ENCODE assay signal across 8 cellular contexts in genomic region chr19:14433454-14434156, GRCh38. TPM values are rescaled to one million over a fixed set of nuclear protein-coding genes. Genes with fewer than 3 reads are reported as not detected.
DNase-seq lines count a peak whose midpoint lies in the region; ATAC-seq, FAIRE-seq and TF ChIP-seq lines count a peak whose summit lies in the region.

No MANE protein-coding gene starts in this region.

- ATAC-seq in GM21529 (IDR thresholded peaks at IDR 0.05; ENCODE audit: unreplicated experiment) (peak; percentile 35), GM19452 (IDR thresholded peaks at IDR 0.05; ENCODE audit: unreplicated experiment) (no peak), GM21390 (IDR thresholded peaks at IDR 0.05; ENCODE audit: unreplicated experiment) (no peak)
- ATAC-seq in naive thymus-derived CD4-positive, alpha-beta T cell = peak; percentile 66

- peak; percentile 18 for TF ChIP-seq POLR2A in endothelial cell of umbilical vein (IDR thresholded peaks at IDR 0.05; ENCODE audit: low read depth, low read length)
- TF ChIP-seq POLR2A in vagina (IDR thresholded peaks at IDR 0.05) = no peak

- H3K27ac Mint-ChIP-seq in activated CD4-positive, alpha-beta memory T cell treated with anti-CD3 and anti-CD28 coated beads for 36 hours = peak overlapping the region; percentile 50
- peak overlapping the region; percentile 73 to 97 (median 89) for H3K27ac Mint-ChIP-seq in naive thymus-derived CD4-positive, alpha-beta T cell

- no TSS peak for BruUV-seq in endothelial cell of umbilical vein (replicated peaks; lab: Mats Ljungman, UMichigan)

- H3K79me2 ChIP-seq in endothelial cell of umbilical vein (ENCODE audit: control insufficient read depth, insufficient read depth, low read length) = peaks cover 52% of the 10 kb centered on the region

- H3K4me1 ChIP-seq in endothelial cell of umbilical vein (ENCODE audit: control insufficient read depth, extremely low read depth, insufficient read depth, low read length) = peaks cover 30% of the 10 kb centered on the region
- peaks cover 22 to 28% of the 10 kb centered on the region in 2 donors for H3K4me1 ChIP-seq in naive thymus-derived CD4-positive, alpha-beta T cell (ENCODE audit: control insufficient read depth in 2 of 2, insufficient read depth in 2 of 2, low read length in 2 of 2)
- H3K4me1 ChIP-seq in vagina = peaks cover 40% of the 10 kb centered on the region

- no peak overlapping the region for H2AFZ ChIP-seq in endothelial cell of umbilical vein (ENCODE audit: low read depth, low read length)

- H3K9me1 ChIP-seq in endothelial cell of umbilical vein (replicated peaks; ENCODE audit: control insufficient read depth, extremely low read depth, insufficient read depth, low read length) = no peaks in the 10 kb centered on the region

- H3K4me1 Mint-ChIP-seq in activated CD4-positive, alpha-beta memory T cell treated with anti-CD3 and anti-CD28 coated beads for 36 hours (ENCODE audit: low read depth) = peaks cover 37% of the 10 kb centered on the region
- peaks cover 13 to 54% (median 40%) of the 10 kb centered on the region in 7 donors for H3K4me1 Mint-ChIP-seq in naive thymus-derived CD4-positive, alpha-beta T cell

- no peaks in the 10 kb centered on the region for H4K20me1 ChIP-seq in endothelial cell of umbilical vein (replicated peaks; ENCODE audit: control insufficient read depth, extremely low read depth, insufficient read depth, low read length)

- POLR2A ChIA-PET in activated CD4-positive, alpha-beta memory T cell treated with anti-CD3 and anti-CD28 coated beads for 36 hours (lab: Charles Lee) = interaction anchor here (0.9 to 1.6 kb wide), 2 partner anchors 7 to 14 kb away, joined by 3 to 4 read pairs; partner anchors contain the start of gene DDX39A
- POLR2A ChIA-PET in endothelial cell of umbilical vein (lab: Charles Lee) = no interaction called here
- POLR2A ChIA-PET in naive thymus-derived CD4-positive, alpha-beta T cell (lab: Charles Lee) = interaction anchor here (0.5 to 2.7 kb wide), 8 partner anchors 13 to 297 kb away, joined by 3 to 17 read pairs (median 3); partner anchors contain the start of gene DDX39A

- DNase-seq in NCI-H2029 (lab: John Stamatoyannopoulos, UW) = peak; percentile 85
- DNase-seq in activated CD4-positive, alpha-beta memory T cell treated with anti-CD3 and anti-CD28 coated beads for 36 hours = peak; percentile 57
- DNase-seq in endothelial cell of umbilical vein (ENCODE audit: low read depth, low spot score) = peak; percentile 18
- peak in 8 of 9 donors; percentile 39 to 74 (median 60) for DNase-seq in naive thymus-derived CD4-positive, alpha-beta T cell
- no peak for DNase-seq in vagina (ENCODE audit: extremely low spot score in 2 of 2)

- no peaks in the 10 kb centered on the region for H3K9me3 ChIP-seq in endothelial cell of umbilical vein (replicated peaks; ENCODE audit: control insufficient read depth, insufficient read depth, low read length)
- H3K9me3 ChIP-seq in naive thymus-derived CD4-positive, alpha-beta T cell (ENCODE audit: control insufficient read depth in 2 of 3, low read length in 3 of 3) = no peaks in the 10 kb centered on the region
- H3K9me3 ChIP-seq in vagina = no peaks in the 10 kb centered on the region

- H3K4me3 ChIP-seq in endothelial cell of umbilical vein (replicated peaks in 1 of 3; ENCODE audit: insufficient read depth in 1 of 3, low read depth in 1 of 3, low read length in 3 of 3) (peak overlapping the region; percentile 43 to 84 (median 79)), vagina (peak overlapping the region; percentile 85 to 96)
- H3K4me3 ChIP-seq in naive thymus-derived CD4-positive, alpha-beta T cell (ENCODE audit: low read length) = peak overlapping the region; percentile 67

- H3K36me3 ChIP-seq in endothelial cell of umbilical vein (ENCODE audit: control insufficient read depth in 2 of 2, extremely low read depth in 1 of 2, insufficient read depth in 2 of 2, low read length in 2 of 2) (no peaks in the 10 kb centered on the region), vagina (no peaks in the 10 kb centered on the region)
- H3K36me3 ChIP-seq in naive thymus-derived CD4-positive, alpha-beta T cell (ENCODE audit: control insufficient read depth in 2 of 3, insufficient read depth in 3 of 3, low read length in 3 of 3) = no peaks in the 10 kb centered on the region

- peak overlapping the region; percentile 89 for H3K4me2 ChIP-seq in endothelial cell of umbilical vein (ENCODE audit: insufficient read depth, low read length)

- no peaks in the 10 kb centered on the region for H3K27me3 Mint-ChIP-seq in activated CD4-positive, alpha-beta memory T cell treated with anti-CD3 and anti-CD28 coated beads for 36 hours
- H3K27me3 Mint-ChIP-seq in naive thymus-derived CD4-positive, alpha-beta T cell = peaks cover 0 to 14% (median 0%) of the 10 kb centered on the region in 5 donors

- CTCF ChIA-PET in activated CD4-positive, alpha-beta memory T cell treated with anti-CD3 and anti-CD28 coated beads for 36 hours (lab: Charles Lee) = interaction anchor here (1.0 to 2.5 kb wide), 5 partner anchors 8 to 39 kb away, joined by 3 to 29 read pairs (median 10); partner anchors contain the start of gene DDX39A
- CTCF ChIA-PET in endothelial cell of umbilical vein (lab: Charles Lee) = interaction anchor here (0.7 to 1.6 kb wide), 7 partner anchors 9 to 297 kb away, joined by 3 to 6 read pairs (median 3); partner anchors contain the start of gene ASF1B
- CTCF ChIA-PET in naive thymus-derived CD4-positive, alpha-beta T cell (lab: Charles Lee) = interaction anchor here (2.3 kb wide), 1 partner anchor 38 kb away, joined by 16 read pairs; no protein-coding TSS in a partner anchor

- dilution Hi-C loops in endothelial cell of umbilical vein (cut with MboI; ENCODE audit: extremely low pct_ligation_motif_present, low sequenced_read_pairs) = no loop called here

- peak overlapping the region; percentile 71 for H3K4me3 Mint-ChIP-seq in activated CD4-positive, alpha-beta memory T cell treated with anti-CD3 and anti-CD28 coated beads for 36 hours
- H3K4me3 Mint-ChIP-seq in naive thymus-derived CD4-positive, alpha-beta T cell = peak overlapping the region; percentile 61 to 84 (median 80)

- H3K36me3 Mint-ChIP-seq in activated CD4-positive, alpha-beta memory T cell treated with anti-CD3 and anti-CD28 coated beads for 36 hours = peaks cover 2% of the 10 kb centered on the region
- H3K36me3 Mint-ChIP-seq in naive thymus-derived CD4-positive, alpha-beta T cell = peaks cover 0 to 6% (median 0%) of the 10 kb centered on the region in 5 donors

- H3K9me3 Mint-ChIP-seq in activated CD4-positive, alpha-beta memory T cell treated with anti-CD3 and anti-CD28 coated beads for 36 hours = no peaks in the 10 kb centered on the region
- H3K9me3 Mint-ChIP-seq in naive thymus-derived CD4-positive, alpha-beta T cell = peaks cover 0 to 1% (median 0%) of the 10 kb centered on the region in 11 donors

- H3K27me3 ChIP-seq in endothelial cell of umbilical vein (ENCODE audit: control insufficient read depth in 2 of 2, insufficient read depth in 2 of 2, low read length in 2 of 2) = peaks cover 0 to 2% of the 10 kb centered on the region in 2 experiments
- H3K27me3 ChIP-seq in naive thymus-derived CD4-positive, alpha-beta T cell (ENCODE audit: control insufficient read depth in 2 of 2, insufficient read depth in 2 of 2, low read length in 2 of 2) = no peaks in the 10 kb centered on the region
- H3K27me3 ChIP-seq in vagina = no peaks in the 10 kb centered on the region

- TF ChIP-seq CTCF in endothelial cell of umbilical vein (IDR thresholded peaks at IDR 0.05; ENCODE audit: extremely low read depth in 1 of 2, insufficient read depth in 1 of 2, low read depth in 1 of 2, low read length in 2 of 2) (no peak), vagina (IDR thresholded peaks at IDR 0.05) (no peak)

- peak overlapping the region; percentile 78 for H3K27ac ChIP-seq in endothelial cell of umbilical vein (ENCODE audit: insufficient read depth, low read depth, low read length)
- H3K27ac ChIP-seq in naive thymus-derived CD4-positive, alpha-beta T cell (ENCODE audit: low read depth, low read length) = peak overlapping the region; percentile 88
- peak overlapping the region; percentile 91 for H3K27ac ChIP-seq in vagina

- intact Hi-C loops in activated CD4-positive, alpha-beta memory T cell treated with anti-CD3 and anti-CD28 coated beads for 36 hours (cut with micrococcal nuclease) = loop anchor here (2.0 kb wide), 2 partner anchors 15 to 39 kb away; partner anchors contain the start of gene DDX39A
- intact Hi-C loops in endothelial cell of umbilical vein (cut with micrococcal nuclease) (loop anchor here (1.0 kb wide), 2 partner anchors 27 to 39 kb away; no protein-coding TSS in a partner anchor), vagina (cut with DNase I) (no loop called here)
- intact Hi-C loops in naive thymus-derived CD4-positive, alpha-beta T cell (cut with micrococcal nuclease) = loop anchor here (2.0 to 5.0 kb wide), 5 partner anchors 53 to 454 kb away; partner anchors contain the start of genes NDUFB7 (in 1 of the 2) and OR7A17 (in 1 of the 2)

- FAIRE-seq in endothelial cell of umbilical vein (lab: Jason Lieb, UNC) = peak; percentile 59

- H3K9ac ChIP-seq in endothelial cell of umbilical vein (replicated peaks; ENCODE audit: extremely low read depth, insufficient read depth, low read length) = peak overlapping the region; percentile 61

RNA-seq across cellular contexts. Expression of gene PKN1, which starts 0.5 kb away (rescaled TPM):
- total RNA-seq in activated CD4-positive, alpha-beta memory T cell treated with anti-CD3 and anti-CD28 coated beads for 36 hours = 100 to 1,000 TPM; 188 to 207 TPM
- total RNA-seq in endothelial cell of umbilical vein (302 and 326 TPM in 2 replicates), vagina (72.7 TPM)
- 142 and 148 TPM in 2 replicates for polyA plus RNA-seq in endothelial cell of umbilical vein
- polyA plus RNA-seq in endothelial cell of umbilical vein (2011; cell fraction: cytosol; rRNA removed) = 163 and 180 TPM in 2 replicates
- 162 and 166 TPM in 2 replicates for polyA plus RNA-seq in endothelial cell of umbilical vein (2011; cell fraction: nucleus; rRNA removed)
- 155 and 170 TPM in 2 replicates for polyA plus RNA-seq in endothelial cell of umbilical vein (2012)
- 157 and 229 TPM in 2 replicates for polyA minus RNA-seq in endothelial cell of umbilical vein
- polyA minus RNA-seq in endothelial cell of umbilical vein (2011; cell fraction: cytosol; rRNA and poly(A)+ RNA removed) = 70.3 TPM
- 47.5 and 72.7 TPM in 2 replicates for polyA minus RNA-seq in endothelial cell of umbilical vein (2011; cell fraction: nucleus; rRNA and poly(A)+ RNA removed)
- total RNA-seq in naive thymus-derived CD4-positive, alpha-beta T cell = 100 to 1,000 TPM; 194 to 211 (median 206) TPM
- polyA plus RNA-seq in naive thymus-derived CD4-positive, alpha-beta T cell = 10 to 100 TPM; 47.2 to 88.2 TPM

RNA-seq across cellular contexts. Expression of gene DDX39A, which starts 14.5 kb away (rescaled TPM):
- total RNA-seq in activated CD4-positive, alpha-beta memory T cell treated with anti-CD3 and anti-CD28 coated beads for 36 hours = 100 to 1,000 TPM; 200 to 204 TPM
- 153 and 157 TPM in 2 replicates for total RNA-seq in endothelial cell of umbilical vein
- 158 and 168 TPM in 2 replicates for polyA plus RNA-seq in endothelial cell of umbilical vein
- 122 and 136 TPM in 2 replicates for polyA plus RNA-seq in endothelial cell of umbilical vein (2011; cell fraction: cytosol; rRNA removed)
- 631 and 632 TPM in 2 replicates for polyA plus RNA-seq in endothelial cell of umbilical vein (2011; cell fraction: nucleus; rRNA removed)
- polyA plus RNA-seq in endothelial cell of umbilical vein (2012) = 131 and 157 TPM in 2 replicates
- polyA minus RNA-seq in endothelial cell of umbilical vein = 73.4 and 92.4 TPM in 2 replicates
- polyA minus RNA-seq in endothelial cell of umbilical vein (2011; cell fraction: cytosol; rRNA and poly(A)+ RNA removed) = 88.6 TPM
- polyA minus RNA-seq in endothelial cell of umbilical vein (2011; cell fraction: nucleus; rRNA and poly(A)+ RNA removed) = 81.9 and 101 TPM in 2 replicates
- 100 to 1,000 TPM; 135 to 288 (median 215) TPM for total RNA-seq in naive thymus-derived CD4-positive, alpha-beta T cell
- polyA plus RNA-seq in naive thymus-derived CD4-positive, alpha-beta T cell = 100 to 1,000 TPM in 1 of 2 donors, 10 to 100 TPM in 1; 98.6 to 134 TPM
- total RNA-seq in vagina = 81.8 TPM

RNA-seq across cellular contexts. Expression of gene PTGER1, which starts 41.5 kb away (rescaled TPM):
- total RNA-seq in activated CD4-positive, alpha-beta memory T cell treated with anti-CD3 and anti-CD28 coated beads for 36 hours = under 1 TPM; 0.29 to 0.41 TPM
- total RNA-seq in endothelial cell of umbilical vein = 0.40 and 0.53 TPM in 2 replicates
- 0.21 and 0.48 TPM in 2 replicates for polyA plus RNA-seq in endothelial cell of umbilical vein
- 0.08 and 0.17 TPM in 2 replicates for polyA plus RNA-seq in endothelial cell of umbilical vein (2011; cell fraction: cytosol; rRNA removed)
- 0.13 TPM in 1 of 2 replicates, not detected in the other for polyA plus RNA-seq in endothelial cell of umbilical vein (2011; cell fraction: nucleus; rRNA removed)
- 0.19 TPM in 1 of 2 replicates, not detected in the other for polyA plus RNA-seq in endothelial cell of umbilical vein (2012)
- not detected in 2 replicates for polyA minus RNA-seq in endothelial cell of umbilical vein
- polyA minus RNA-seq in endothelial cell of umbilical vein (2011; cell fraction: cytosol; rRNA and poly(A)+ RNA removed) = not detected
- polyA minus RNA-seq in endothelial cell of umbilical vein (2011; cell fraction: nucleus; rRNA and poly(A)+ RNA removed) = not detected in 2 replicates
- total RNA-seq in naive thymus-derived CD4-positive, alpha-beta T cell = under 1 TPM in 1 of 5 experiments, not detected in 4; 0.46 TPM
- not detected for polyA plus RNA-seq in naive thymus-derived CD4-positive, alpha-beta T cell
- not detected for total RNA-seq in vagina

RNA-seq across cellular contexts. Expression of gene ADGRE5, which starts 52.4 kb away (rescaled TPM):
- 100 to 1,000 TPM; 202 to 206 TPM for total RNA-seq in activated CD4-positive, alpha-beta memory T cell treated with anti-CD3 and anti-CD28 coated beads for 36 hours
- total RNA-seq in endothelial cell of umbilical vein (6.0 and 14.7 TPM in 2 replicates), vagina (43.5 TPM)
- 4.7 and 5.3 TPM in 2 replicates for polyA plus RNA-seq in endothelial cell of umbilical vein
- polyA plus RNA-seq in endothelial cell of umbilical vein (2011; cell fraction: cytosol; rRNA removed) = 2.1 and 2.3 TPM in 2 replicates
- polyA plus RNA-seq in endothelial cell of umbilical vein (2011; cell fraction: nucleus; rRNA removed) = 10.3 and 10.4 TPM in 2 replicates
- 10.2 and 13.0 TPM in 2 replicates for polyA plus RNA-seq in endothelial cell of umbilical vein (2012)
- polyA minus RNA-seq in endothelial cell of umbilical vein = 6.1 and 8.2 TPM in 2 replicates
- polyA minus RNA-seq in endothelial cell of umbilical vein (2011; cell fraction: cytosol; rRNA and poly(A)+ RNA removed) = 46.5 TPM
- 5.1 and 8.0 TPM in 2 replicates for polyA minus RNA-seq in endothelial cell of umbilical vein (2011; cell fraction: nucleus; rRNA and poly(A)+ RNA removed)
- 1,000 to 10,000 TPM in 1 of 5 experiments, 100 to 1,000 TPM in 4; 128 to 1,529 (median 215) TPM for total RNA-seq in naive thymus-derived CD4-positive, alpha-beta T cell
- polyA plus RNA-seq in naive thymus-derived CD4-positive, alpha-beta T cell = 100 to 1,000 TPM; 122 to 214 TPM

Comparison
In these comparisons a context has a peak if more than half of its experiments do, and no peak if none do; other contexts are left out.
1. ATAC-seq: peak in GM21529 (single experiment) and naive thymus-derived CD4-positive, alpha-beta T cell (single experiment); none in GM19452 (single experiment) and GM21390 (single experiment).
2. DNase-seq: peak in NCI-H2029 (single experiment), activated CD4-positive, alpha-beta memory T cell treated with anti-CD3 and anti-CD28 coated beads for 36 hours (single experiment), endothelial cell of umbilical vein (single experiment) and naive thymus-derived CD4-positive, alpha-beta T cell (8 of 9); none in vagina (0 of 2).
3. Peak in every context shown above with its lines, with median percentiles within 50 percentile points of each other: H3K27ac ChIP-seq and H3K4me3 ChIP-seq.